ENCODE assay signal across 9 cellular contexts in the genomic region with DNA sequence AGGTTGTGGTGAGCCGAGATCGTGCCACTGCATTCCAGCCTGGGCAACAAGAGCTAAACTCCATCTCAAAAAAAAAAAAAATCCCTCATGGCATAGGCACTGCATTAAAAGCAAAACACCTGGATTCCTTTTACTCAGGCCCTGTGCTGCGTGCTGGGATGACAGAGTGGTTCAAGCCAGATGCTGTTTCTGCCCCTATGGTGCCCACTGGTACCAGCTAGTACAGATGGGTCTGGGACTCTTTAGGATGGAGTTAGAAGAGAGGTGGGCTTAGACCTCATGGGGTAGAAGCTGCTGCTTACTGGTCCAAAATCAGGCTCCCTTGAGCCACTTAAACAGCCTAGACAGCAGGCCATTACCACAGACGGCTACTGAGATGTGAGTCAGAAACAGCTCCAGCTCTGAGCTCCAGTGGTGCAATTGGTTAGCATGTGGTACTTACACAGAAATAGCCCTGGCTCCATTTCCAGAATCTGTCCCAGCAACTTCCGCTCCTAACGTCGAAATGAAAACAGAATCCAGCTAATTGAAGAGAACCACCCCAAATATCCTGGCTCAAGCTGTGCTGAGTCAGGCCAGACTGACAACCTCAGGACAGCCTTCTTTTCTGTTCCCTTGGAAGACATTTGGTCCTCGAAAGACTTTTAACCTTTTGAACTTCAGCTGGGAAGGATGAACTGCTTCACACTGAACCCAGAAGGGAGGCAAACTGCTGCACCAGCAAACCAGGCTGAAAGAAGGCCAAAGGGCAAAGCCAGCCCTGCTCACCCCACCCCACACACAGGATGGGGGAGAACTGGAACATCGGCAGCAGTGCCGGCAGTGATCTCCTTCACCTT. TPM values are rescaled to one million over a fixed set of nuclear protein-coding genes. Genes with fewer than 3 reads are reported as not detected.
DNase-seq lines count a peak whose midpoint lies in the region; ATAC-seq and TF ChIP-seq lines count a peak whose summit lies in the region.
"Had no signal": no experiment of that assay in that cellular context is flagged by ENCODE, and none has a peak within 500 bp of the region (broad histone marks: within the 10 kb centered on the region; RNA-seq: fewer than 3 reads in every experiment).

No MANE protein-coding gene starts in this region.

- no TSS peak for BruUV-seq in IMR-90 (replicated peaks; lab: Mats Ljungman, UMichigan)

- in situ Hi-C loops in IMR-90 (cut with MboI; ENCODE audit: low sequenced_read_pairs), result no loop called here

- intact Hi-C loops in IMR-90 (cut with micrococcal nuclease), result no loop called here
- intact Hi-C loops in breast epithelium (cut with DNase I; ENCODE audit: low total_unique reads), result no loop called here

- DNase-seq in IMR-90 (peak; percentile 95), breast epithelium (ENCODE audit: low spot score in 2 of 2) (no peak), kidney tubule cell (ENCODE audit: low spot score) (peak; percentile 81), stromal cell of bone marrow (ENCODE audit: low read depth) (peak; percentile 98), DMS53 treated with DMSO at 0.1 percent for 48 hours (lab: John Stamatoyannopoulos, UW; ENCODE audit: unreplicated experiment) (no peak), UCSD-AML1 (lab: John Stamatoyannopoulos, UW; ENCODE audit: unreplicated experiment) (no peak), cerebellar cortex (ENCODE audit: low spot score) (no peak)

- H3K56ac ChIP-seq in IMR-90 (ENCODE audit: extremely low read depth, insufficient read depth, low read length), result no peak overlapping the region

- peaks cover 4 to 11% of the 10 kb centered on the region in 2 experiments; a peak in 3 of 4 replicates for H3K79me1 ChIP-seq in IMR-90 (ENCODE audit: low read depth in 1 of 2, low read length in 2 of 2)

- CTCF ChIA-PET in IMR-90 (lab: Yijun Ruan, JAX), result interaction anchor here (0.6 kb wide), 2 partner anchors 17 to 213 kb away, joined by 4 read pairs; no protein-coding TSS in a partner anchor

- peak overlapping the region; percentile 27 for H2BK5ac ChIP-seq in IMR-90 (ENCODE audit: low read depth, low read length, poor library complexity, severe bottlenecking)

- no peak overlapping the region for H3K4me3 ChIP-seq in IMR-90 (ENCODE audit: insufficient read depth, low read depth, low read length)
- H3K4me3 ChIP-seq in breast epithelium, result no peak overlapping the region

- TF ChIP-seq CTCF in IMR-90 (conservative IDR thresholded peaks at IDR 0.05; ENCODE audit: low read depth, low read length), result no peak
- TF ChIP-seq CTCF in breast epithelium (IDR thresholded peaks at IDR 0.05), result no peak

- 30% methylated on average over 5 of the region's 10 CpGs; no CpG with 5 or more reads in 1 of the 2 experiments for WGBS in IMR-90 (ENCODE audit: extremely low coverage in 2 of 2, insufficient read length in 1 of 2), 2 experiments

- dilution Hi-C loops in IMR-90 (cut with HindIII; ENCODE audit: low sequenced_read_pairs, unreplicated experiment), result no loop called here

- H3K9ac ChIP-seq in IMR-90 (ENCODE audit: low read depth, low read length), result no peak overlapping the region

- H4K5ac ChIP-seq in IMR-90 (ENCODE audit: low read depth, low read length), result no peak overlapping the region

- peak overlapping the region; percentile 49; the same call in 1 of the 2 replicates for H3K27ac ChIP-seq in IMR-90 (ENCODE audit: insufficient read depth, low read length)
- H3K27ac ChIP-seq in breast epithelium, result peak overlapping the region; percentile 56 to 85
- H3K27ac ChIP-seq: neutrophil had no signal

- no peaks in the 10 kb centered on the region; the same call in 1 of the 2 replicates for H4K20me1 ChIP-seq in IMR-90 (ENCODE audit: insufficient read depth, low read length)

- H2BK120ac ChIP-seq in IMR-90 (ENCODE audit: low read depth, low read length), result peak overlapping the region; percentile 49; the same call in 1 of the 2 replicates

- POLR2A ChIA-PET in IMR-90 (lab: Charles Lee; ENCODE audit: unreplicated experiment), result no interaction called here

- H3K9me1 ChIP-seq in IMR-90 (ENCODE audit: insufficient read depth, low read length), result peaks cover 10% of the 10 kb centered on the region; the same call in 1 of the 2 replicates

- no peak overlapping the region; the same call in 1 of the 2 replicates for H3K18ac ChIP-seq in IMR-90 (ENCODE audit: low read depth, low read length)

- peak overlapping the region; percentile 46; the same call in 1 of the 2 replicates for H2AK5ac ChIP-seq in IMR-90 (ENCODE audit: low read depth, low read length)

- H3K14ac ChIP-seq in IMR-90 (replicated peaks; ENCODE audit: low read depth, low read length), result peak overlapping the region; percentile 40; the same call in 1 of the 2 replicates

- ATAC-seq in IMR-90 (ENCODE audit: low read depth) (peak; percentile 94), HG02798 (IDR thresholded peaks at IDR 0.05; ENCODE audit: poor library complexity, unreplicated experiment) (no peak)

- peak overlapping the region; percentile 60 for H3K4ac ChIP-seq in IMR-90 (ENCODE audit: low read depth, low read length)

- peak overlapping the region; percentile 68 for H2BK20ac ChIP-seq in IMR-90 (ENCODE audit: low read depth, low read length)

- no peaks in the 10 kb centered on the region for H3K27me3 ChIP-seq in IMR-90 (ENCODE audit: control insufficient read depth, insufficient read depth, low read length)
- no peaks in the 10 kb centered on the region for H3K27me3 ChIP-seq in breast epithelium
- H3K27me3 ChIP-seq: neutrophil had no signal

- H4K91ac ChIP-seq in IMR-90 (ENCODE audit: insufficient read depth, low read depth, low read length), result peak overlapping the region; percentile 49; the same call in 1 of the 2 replicates

- H2AK9ac ChIP-seq in IMR-90 (replicated peaks; ENCODE audit: low read depth, low read length, poor library complexity), result peak overlapping the region; percentile 39

- H2BK15ac ChIP-seq in IMR-90 (ENCODE audit: low read depth, low read length), result 0 out of 3 replicates have a peak overlapping the region, but pooled peaks have one; percentile 13

- H3K4me2 ChIP-seq in IMR-90 (ENCODE audit: low read depth, low read length), result peak overlapping the region; percentile 14

- peak overlapping the region; percentile 46 for H2AFZ ChIP-seq in IMR-90 (replicated peaks; ENCODE audit: low read length, poor library complexity)

- H3K4me1 ChIP-seq in IMR-90 (ENCODE audit: control insufficient read depth, insufficient read depth, low read length) (peaks cover 3% of the 10 kb centered on the region; the same call in 1 of the 2 replicates), breast epithelium (no peaks in the 10 kb centered on the region)

- peak overlapping the region in 1 of 2 experiments; percentile 39; a peak in 2 of 4 replicates for H4K8ac ChIP-seq in IMR-90 (ENCODE audit: low read depth in 2 of 2, low read length in 2 of 2)

- peaks cover 6% of the 10 kb centered on the region for H3K36me3 ChIP-seq in IMR-90 (ENCODE audit: control insufficient read depth, insufficient read depth, low read length)
- no peaks in the 10 kb centered on the region for H3K36me3 ChIP-seq in breast epithelium

- H3K23ac ChIP-seq in IMR-90 (ENCODE audit: low read depth, low read length), result no peak overlapping the region

- no peak for TF ChIP-seq RAD21 in IMR-90 (IDR thresholded peaks at IDR 0.05; ENCODE audit: low read length)

- TF ChIP-seq POLR2A in IMR-90 (IDR thresholded peaks at IDR 0.05; ENCODE audit: low read depth, low read length), result no peak
- no peak for TF ChIP-seq POLR2A in breast epithelium (IDR thresholded peaks at IDR 0.05)

- H3K9me3 ChIP-seq in IMR-90 (ENCODE audit: control insufficient read depth, insufficient read depth, low read length) (no peaks in the 10 kb centered on the region), breast epithelium (no peaks in the 10 kb centered on the region)
- H3K9me3 ChIP-seq: neutrophil had no signal

TF ChIP-seq in IMR-90, 13 proteins besides CTCF, POLR2A, EP300 and RAD21 (continues in another document):
- peak; percentile 35; the same call in 1 of the 2 replicates for TF ChIP-seq FOS (IDR thresholded peaks at IDR 0.05; ENCODE audit: low read depth, low read length)
- peak; percentile 85 for TF ChIP-seq CEBPB (IDR thresholded peaks at IDR 0.05; ENCODE audit: low read depth, low read length)
- TF ChIP-seq, protein P1, sequence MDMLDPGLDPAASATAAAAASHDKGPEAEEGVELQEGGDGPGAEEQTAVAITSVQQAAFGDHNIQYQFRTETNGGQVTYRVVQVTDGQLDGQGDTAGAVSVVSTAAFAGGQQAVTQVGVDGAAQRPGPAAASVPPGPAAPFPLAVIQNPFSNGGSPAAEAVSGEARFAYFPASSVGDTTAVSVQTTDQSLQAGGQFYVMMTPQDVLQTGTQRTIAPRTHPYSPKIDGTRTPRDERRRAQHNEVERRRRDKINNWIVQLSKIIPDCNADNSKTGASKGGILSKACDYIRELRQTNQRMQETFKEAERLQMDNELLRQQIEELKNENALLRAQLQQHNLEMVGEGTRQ (IDR thresholded peaks at IDR 0.05; ENCODE audit: low read depth, low read length), result no peak
- TF ChIP-seq CHD1 (IDR thresholded peaks at IDR 0.05; ENCODE audit: low read depth, low read length), result no peak
- TF ChIP-seq NFE2L2 (IDR thresholded peaks at IDR 0.05; ENCODE audit: low read depth, low read length), result peak; percentile 26; the same call in 1 of the 2 replicates
- TF ChIP-seq RCOR1 (IDR thresholded peaks at IDR 0.05; ENCODE audit: insufficient replicate concordance, low read length), result peak; percentile 48
- no peak for TF ChIP-seq RFX5 (IDR thresholded peaks at IDR 0.05; ENCODE audit: low read depth, low read length)
- no peak for TF ChIP-seq SMC3 (IDR thresholded peaks at IDR 0.05; ENCODE audit: low read depth, low read length)
- TF ChIP-seq MAZ (IDR thresholded peaks at IDR 0.05; ENCODE audit: borderline replicate concordance, low read depth, low read length), result no peak
- no peak for TF ChIP-seq MXI1 (IDR thresholded peaks at IDR 0.05; ENCODE audit: borderline replicate concordance, low read depth, low read length)
- no peak for TF ChIP-seq BHLHE40 (IDR thresholded peaks at IDR 0.05; ENCODE audit: low read depth, low read length)

RNA-seq across cellular contexts. Expression of a gene that starts 15.5 kb away (rescaled TPM):
- 35.1 and 54.2 TPM in 2 replicates for total RNA-seq in IMR-90 (2012; rRNA removed)
- 64.5 and 73.5 TPM in 2 replicates for polyA plus RNA-seq in IMR-90 (2012; rRNA removed)
- polyA plus RNA-seq in IMR-90 (2012; cell fraction: cytosol; rRNA removed), result 35.0 and 205 TPM in 2 replicates
- 37.9 and 38.3 TPM in 2 replicates for polyA plus RNA-seq in IMR-90 (2012; cell fraction: nucleus; rRNA removed; ENCODE audit: low replicate concordance)
- 10 to 100 TPM; 40.6 to 68.9 (median 41.0) TPM for total RNA-seq in breast epithelium

RNA-seq across cellular contexts. Expression of a gene that starts 51.8 kb away (rescaled TPM):
- total RNA-seq in IMR-90 (2012; rRNA removed) (365 and 423 TPM in 2 replicates), breast epithelium (100 to 1,000 TPM; 113 to 141 (median 118) TPM)
- 242 and 289 TPM in 2 replicates for polyA plus RNA-seq in IMR-90 (2012; rRNA removed)
- polyA plus RNA-seq in IMR-90 (2012; cell fraction: cytosol; rRNA removed), result 103 and 148 TPM in 2 replicates
- polyA plus RNA-seq in IMR-90 (2012; cell fraction: nucleus; rRNA removed; ENCODE audit: low replicate concordance), result 46.1 and 144 TPM in 2 replicates

Comparison
In these comparisons a context has a peak if more than half of its experiments do, and no peak if none do; other contexts are left out.
1. DNase-seq: peak in IMR-90 (single experiment), kidney tubule cell (single experiment) and stromal cell of bone marrow (single experiment); none in breast epithelium (0 of 2), DMS53 treated with DMSO at 0.1 percent for 48 hours (single experiment), UCSD-AML1 (single experiment) and cerebellar cortex (single experiment).